In genomic region chr3:71087109-71088018, GRCh38 we compare ENCODE assay signal across 8 cellular contexts.
DNase-seq lines count a peak whose midpoint lies in the region; ATAC-seq and TF ChIP-seq lines count a peak whose summit lies in the region.

No MANE protein-coding gene starts in this region.

- DNase-seq in Caco-2 (no peak), GM20000 (ENCODE audit: low spot score) (peak; percentile 56), astrocyte of the hippocampus (ENCODE audit: low read depth, low spot score) (peak; percentile 26), ascending aorta (ENCODE audit: low spot score in 2 of 2) (no peak), NCI-H1694 (lab: John Stamatoyannopoulos, UW) (no peak), ovary (no peak)
- DNase-seq in stimulated activated naive CD8-positive, alpha-beta T cell treated with anti-CD3 and anti-CD28 coated beads, Interleukin-15, amount 100 ng/mL, for 72 hours, result peak; percentile 53 to 62

- no peak overlapping the region for H3K4me3 ChIP-seq in Caco-2 (ENCODE audit: low read depth, low read length)
- no peak overlapping the region for H3K4me3 ChIP-seq in ascending aorta
- H3K4me3 ChIP-seq in ovary, result no peak overlapping the region

- H3K27ac ChIP-seq in ascending aorta (no peak overlapping the region), ovary (no peak overlapping the region)

- peak; percentile 89 for ATAC-seq in HG03520 (IDR thresholded peaks at IDR 0.05; ENCODE audit: unreplicated experiment)
- peak; percentile 85 for ATAC-seq in stimulated activated naive CD8-positive, alpha-beta T cell treated with anti-CD3 and anti-CD28 coated beads, Interleukin-15, amount 100 ng/mL, for 72 hours

- CTCF ChIA-PET in Caco-2 (lab: Charles Lee), result no interaction called here

- 85 to 93% (median 91%) methylated on average over 9 of the region's 9 CpGs for WGBS in ovary, 3 donors

- peaks cover 38% of the 10 kb centered on the region for H3K36me3 Mint-ChIP-seq in Caco-2 (ENCODE audit: insufficient read depth, unreplicated experiment)

- H3K9me3 ChIP-seq in Caco-2, result no peaks in the 10 kb centered on the region
- no peaks in the 10 kb centered on the region for H3K9me3 ChIP-seq in ascending aorta
- H3K9me3 ChIP-seq in ovary, result no peaks in the 10 kb centered on the region

- peaks cover 22% of the 10 kb centered on the region for H3K4me1 ChIP-seq in Caco-2
- H3K4me1 ChIP-seq in ascending aorta, result peaks cover 0 to 21% of the 10 kb centered on the region in 2 donors
- peaks cover 16% of the 10 kb centered on the region for H3K4me1 ChIP-seq in ovary (ENCODE audit: insufficient read depth)

- H3K27ac Mint-ChIP-seq in Caco-2 (ENCODE audit: unreplicated experiment), result peak overlapping the region; percentile 66
- H3K27ac Mint-ChIP-seq in stimulated activated naive CD8-positive, alpha-beta T cell treated with anti-CD3 and anti-CD28 coated beads, Interleukin-15, amount 100 ng/mL, for 72 hours, result peak overlapping the region; percentile 89 to 97

- H3K4me1 Mint-ChIP-seq in Caco-2 (ENCODE audit: low read depth, unreplicated experiment), result peaks cover 28% of the 10 kb centered on the region
- H3K4me1 Mint-ChIP-seq in stimulated activated naive CD8-positive, alpha-beta T cell treated with anti-CD3 and anti-CD28 coated beads, Interleukin-15, amount 100 ng/mL, for 72 hours, result peaks cover 97% of the 10 kb centered on the region

- POLR2A ChIA-PET in Caco-2 (lab: Charles Lee), result no interaction called here

- H3K36me3 ChIP-seq in Caco-2 (ENCODE audit: control insufficient read depth, insufficient read depth, low read length), result no peaks in the 10 kb centered on the region; the same call in 1 of the 2 replicates
- H3K36me3 ChIP-seq in ascending aorta, result no peaks in the 10 kb centered on the region
- no peaks in the 10 kb centered on the region for H3K36me3 ChIP-seq in ovary

- H3K27me3 Mint-ChIP-seq in Caco-2 (ENCODE audit: insufficient read depth, unreplicated experiment), result no peaks in the 10 kb centered on the region
- no peaks in the 10 kb centered on the region for H3K27me3 Mint-ChIP-seq in stimulated activated naive CD8-positive, alpha-beta T cell treated with anti-CD3 and anti-CD28 coated beads, Interleukin-15, amount 100 ng/mL, for 72 hours

- no peak for TF ChIP-seq EP300 in ovary (IDR thresholded peaks at IDR 0.05)

- no peak for TF ChIP-seq CTCF in Caco-2 (IDR thresholded peaks at IDR 0.05; ENCODE audit: insufficient read depth in 1 of 2, low read depth in 1 of 2, low read length in 1 of 2, severe bottlenecking in 1 of 2, unreplicated experiment in 1 of 2)
- no peak for TF ChIP-seq CTCF in GM20000 (IDR thresholded peaks at IDR 0.05; ENCODE audit: extremely low read depth, missing control alignments)
- no peak for TF ChIP-seq CTCF in ascending aorta (IDR thresholded peaks at IDR 0.05)
- TF ChIP-seq CTCF in ovary (IDR thresholded peaks at IDR 0.05), result no peak

- H3K27me3 ChIP-seq in Caco-2 (replicated peaks; ENCODE audit: control insufficient read depth, insufficient read depth, low read length) (no peaks in the 10 kb centered on the region), ascending aorta (no peaks in the 10 kb centered on the region), ovary (no peaks in the 10 kb centered on the region)

- no peak for TF ChIP-seq POLR2A in ovary (IDR thresholded peaks at IDR 0.05)

- BruUV-seq in Caco-2 (replicated peaks; lab: Mats Ljungman, UMichigan), result no TSS peak

- no peaks in the 10 kb centered on the region for H3K9me3 Mint-ChIP-seq in Caco-2 (ENCODE audit: unreplicated experiment)
- H3K9me3 Mint-ChIP-seq in stimulated activated naive CD8-positive, alpha-beta T cell treated with anti-CD3 and anti-CD28 coated beads, Interleukin-15, amount 100 ng/mL, for 72 hours, result peaks cover 0 to 7% of the 10 kb centered on the region in 2 donors

- intact Hi-C loops in Caco-2 (cut with micrococcal nuclease; ENCODE audit: unreplicated experiment) (no loop called here), ascending aorta (cut with DNase I) (no loop called here), ovary (cut with DNase I) (no loop called here)

- no peak overlapping the region for H3K4me3 Mint-ChIP-seq in Caco-2 (ENCODE audit: unreplicated experiment)
- peak overlapping the region; percentile 59 to 65 for H3K4me3 Mint-ChIP-seq in stimulated activated naive CD8-positive, alpha-beta T cell treated with anti-CD3 and anti-CD28 coated beads, Interleukin-15, amount 100 ng/mL, for 72 hours

Comparison
In these comparisons a context has a peak if more than half of its experiments do, and no peak if none do; other contexts are left out.
1. DNase-seq: peak in GM20000 (single experiment), astrocyte of the hippocampus (single experiment) and stimulated activated naive CD8-positive, alpha-beta T cell treated with anti-CD3 and anti-CD28 coated beads, Interleukin-15, amount 100 ng/mL, for 72 hours (2 of 2); none in Caco-2 (0 of 2), ascending aorta (0 of 2), NCI-H1694 (single experiment) and ovary (0 of 5).